Comparison of ENCODE assay signal across 21 cellular contexts in genomic region chr2:2779727-2780126, GRCh38.
"Had no signal": no experiment of that assay in that cellular context is flagged by ENCODE, and none has a peak within 500 bp of the region (broad histone marks: within the 10 kb centered on the region; RNA-seq: fewer than 3 reads in every experiment).

No MANE protein-coding gene starts in this region.

- H3K27me3 ChIP-seq: colonic mucosa, gastrocnemius medialis, neutrophil, pancreas, testis had no signal

- H3K27ac ChIP-seq: colonic mucosa, epithelial cell of prostate, gastrocnemius medialis, lower lobe of right lung, neutrophil, pancreas, testis, tibial artery had no signal

- DNase-seq: colonic mucosa; effector CD8-positive, alpha-beta T cell; endodermal cell; foreskin fibroblast; gastrocnemius medialis; left ventricle myocardium superior; lower lobe of right lung; natural killer cell; pancreas; retina; stimulated activated CD4-positive, alpha-beta T cell treated with anti-CD3 and anti-CD28 coated beads, Interleukin-4, amount 100 ng/mL, for 4 hours; stimulated activated naive CD4-positive, alpha-beta T cell; substantia nigra; testis had no signal

- H3K4me1 ChIP-seq: colonic mucosa, gastrocnemius medialis, lower lobe of right lung, pancreas, testis, tibial artery had no signal

- H3K9me3 ChIP-seq: colonic mucosa, gastrocnemius medialis, lower lobe of right lung, neutrophil, pancreas, testis had no signal

- FAIRE-seq: keratinocyte, pancreas, urothelium cell line had no signal

- H3K36me3 ChIP-seq: colonic mucosa, gastrocnemius medialis, lower lobe of right lung, neutrophil, pancreas, tibial artery had no signal

- H3K4me3 ChIP-seq: colonic mucosa, gastrocnemius medialis, lower lobe of right lung, pancreas, testis, tibial artery had no signal

- ATAC-seq: esophagus mucosa, gastrocnemius medialis, left ventricle myocardium superior, natural killer cell, pancreas, sciatic nerve had no signal
